In the genomic region with DNA sequence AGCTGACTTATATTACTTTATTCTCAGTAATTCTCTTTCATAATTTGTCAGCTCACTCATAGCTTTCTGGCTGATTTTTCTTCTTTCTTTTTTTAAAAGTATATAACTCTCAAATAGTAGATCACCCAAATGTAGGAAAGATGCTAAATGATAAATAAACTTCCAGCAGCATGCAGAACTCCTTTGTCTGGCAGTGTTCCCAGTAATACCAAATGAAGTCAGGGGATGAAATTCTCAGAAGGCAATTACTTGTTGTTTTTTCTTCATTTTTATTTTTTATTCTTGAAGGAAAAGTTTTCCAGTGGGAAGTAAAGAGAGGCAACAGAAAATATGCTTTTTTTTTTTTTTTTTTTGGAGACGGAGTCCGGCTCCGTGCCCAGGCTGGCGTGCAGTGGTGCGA, we compare ENCODE assay signal across 21 cellular contexts.
A peak's percentile ranks its signal among the peaks of the same experiment; 100 is the strongest.
DNase-seq lines count a peak whose midpoint lies in the region; ATAC-seq and TF ChIP-seq lines count a peak whose summit lies in the region.
"Had no signal": no experiment of that assay in that cellular context is flagged by ENCODE, and none has a peak within 500 bp of the region (broad histone marks: within the 10 kb centered on the region; RNA-seq: fewer than 3 reads in every experiment).

No MANE protein-coding gene starts in this region.

- no peak overlapping the region for H3K4me3 Mint-ChIP-seq in osteocyte (ENCODE audit: unreplicated experiment)
- H3K4me3 Mint-ChIP-seq in stimulated activated naive CD8-positive, alpha-beta T cell treated with anti-CD3 and anti-CD28 coated beads, Interleukin-15, amount 100 ng/mL, for 72 hours = no peak overlapping the region
- H3K4me3 Mint-ChIP-seq: CD4-positive, alpha-beta memory T cell had no signal

- H3K79me2 ChIP-seq in MM.1S (ENCODE audit: low read length) = no peaks in the 10 kb centered on the region

- H3K23ac ChIP-seq in IMR-90 (ENCODE audit: low read depth, low read length) = no peak overlapping the region

- H2AFZ ChIP-seq in IMR-90 (replicated peaks; ENCODE audit: low read length, poor library complexity) (no peak overlapping the region), MM.1S (ENCODE audit: low read length) (no peak overlapping the region)

- no peaks in the 10 kb centered on the region for H3K36me3 ChIP-seq in IMR-90 (ENCODE audit: control insufficient read depth, insufficient read depth, low read length)
- H3K36me3 ChIP-seq in MM.1S (replicated peaks; ENCODE audit: insufficient read depth, low read length) = no peaks in the 10 kb centered on the region

- no peak overlapping the region for H2BK5ac ChIP-seq in IMR-90 (ENCODE audit: low read depth, low read length, poor library complexity, severe bottlenecking)

- H3K79me1 ChIP-seq in IMR-90 (ENCODE audit: low read depth in 1 of 2, low read length in 2 of 2) = no peaks in the 10 kb centered on the region

- H3K27ac Mint-ChIP-seq in osteocyte (ENCODE audit: unreplicated experiment) = peak overlapping the region; percentile 4
- no peak overlapping the region for H3K27ac Mint-ChIP-seq in stimulated activated naive CD8-positive, alpha-beta T cell treated with anti-CD3 and anti-CD28 coated beads, Interleukin-15, amount 100 ng/mL, for 72 hours
- H3K27ac Mint-ChIP-seq: CD4-positive, alpha-beta memory T cell had no signal

- POLR2A ChIA-PET in IMR-90 (lab: Charles Lee; ENCODE audit: unreplicated experiment) = no interaction called here

- no peak overlapping the region for H4K91ac ChIP-seq in IMR-90 (ENCODE audit: insufficient read depth, low read depth, low read length)

- no peak overlapping the region for H2AK5ac ChIP-seq in IMR-90 (ENCODE audit: low read depth, low read length)

- no peak overlapping the region for H3K4ac ChIP-seq in IMR-90 (ENCODE audit: low read depth, low read length)

- no peak overlapping the region for H3K4me2 ChIP-seq in IMR-90 (ENCODE audit: low read depth, low read length)
- no peak overlapping the region for H3K4me2 ChIP-seq in MM.1S (ENCODE audit: low read depth, low read length)
- H3K4me2 ChIP-seq: A549 had no signal

- no peak overlapping the region for H3K18ac ChIP-seq in IMR-90 (ENCODE audit: low read depth, low read length)

- H3K27me3 Mint-ChIP-seq in osteocyte (ENCODE audit: unreplicated experiment) = no peaks in the 10 kb centered on the region
- H3K27me3 Mint-ChIP-seq in stimulated activated naive CD8-positive, alpha-beta T cell treated with anti-CD3 and anti-CD28 coated beads, Interleukin-15, amount 100 ng/mL, for 72 hours = no peaks in the 10 kb centered on the region
- H3K27me3 Mint-ChIP-seq: CD4-positive, alpha-beta memory T cell had no signal

- no peak overlapping the region for H2BK120ac ChIP-seq in IMR-90 (ENCODE audit: low read depth, low read length)

- H3F3A ChIP-seq in MM.1S (ENCODE audit: insufficient read depth, low read length) = no peaks in the 10 kb centered on the region

- intact Hi-C loops in IMR-90 (cut with micrococcal nuclease) = no loop called here

- no peak for TF ChIP-seq POLR2A in IMR-90 (IDR thresholded peaks at IDR 0.05; ENCODE audit: low read depth, low read length)

- H3K27ac ChIP-seq in IMR-90 (ENCODE audit: insufficient read depth, low read length) (no peak overlapping the region), MM.1S (ENCODE audit: low read length) (no peak overlapping the region)
- H3K27ac ChIP-seq: A549 had no signal

- dilution Hi-C loops in IMR-90 (cut with HindIII; ENCODE audit: low sequenced_read_pairs, unreplicated experiment) = no loop called here

- BruUV-seq in IMR-90 (replicated peaks; lab: Mats Ljungman, UMichigan) = no TSS peak

- H3K27me3 ChIP-seq in IMR-90 (ENCODE audit: control insufficient read depth, insufficient read depth, low read length) (no peaks in the 10 kb centered on the region), MM.1S (replicated peaks; ENCODE audit: insufficient read depth, low read length) (no peaks in the 10 kb centered on the region)

- no peak overlapping the region for H3K14ac ChIP-seq in IMR-90 (replicated peaks; ENCODE audit: low read depth, low read length)

- no peak overlapping the region for H2BK15ac ChIP-seq in IMR-90 (ENCODE audit: low read depth, low read length)

- H3K36me3 Mint-ChIP-seq in osteocyte (ENCODE audit: unreplicated experiment) = peaks cover 3% of the 10 kb centered on the region
- H3K36me3 Mint-ChIP-seq: CD4-positive, alpha-beta memory T cell had no signal

- TF ChIP-seq CTCF in IMR-90 (conservative IDR thresholded peaks at IDR 0.05; ENCODE audit: low read depth, low read length) (no peak), astrocyte of the spinal cord (IDR thresholded peaks at IDR 0.05; ENCODE audit: low read depth, low read length) (no peak), fibroblast of mammary gland (conservative IDR thresholded peaks at IDR 0.05; ENCODE audit: control insufficient read depth, insufficient read depth, low read depth, low read length) (no peak), osteocyte (IDR thresholded peaks at IDR 0.05) (no peak), MM.1S (IDR thresholded peaks at IDR 0.05; ENCODE audit: low read length) (no peak)

- no peak overlapping the region for H4K5ac ChIP-seq in IMR-90 (ENCODE audit: low read depth, low read length)

- in situ Hi-C loops in IMR-90 (cut with MboI; ENCODE audit: low sequenced_read_pairs) (no loop called here), astrocyte of the spinal cord (cut with HindIII; ENCODE audit: low sequenced_read_pairs) (no loop called here)

- no peaks in the 10 kb centered on the region for H3K9me1 ChIP-seq in IMR-90 (ENCODE audit: insufficient read depth, low read length)

- H3K4me3 ChIP-seq in IMR-90 (ENCODE audit: insufficient read depth, low read depth, low read length) (no peak overlapping the region), astrocyte of the spinal cord (ENCODE audit: low read depth, low read length) (no peak overlapping the region), fibroblast of mammary gland (ENCODE audit: control insufficient read depth, low read depth, low read length) (no peak overlapping the region), MM.1S (ENCODE audit: low read length) (no peak overlapping the region)
- H3K4me3 ChIP-seq: A549, GM12878 had no signal

- H3K4me1 Mint-ChIP-seq in osteocyte (ENCODE audit: unreplicated experiment) = peaks cover 29% of the 10 kb centered on the region
- H3K4me1 Mint-ChIP-seq in stimulated activated naive CD8-positive, alpha-beta T cell treated with anti-CD3 and anti-CD28 coated beads, Interleukin-15, amount 100 ng/mL, for 72 hours = no peaks in the 10 kb centered on the region
- H3K4me1 Mint-ChIP-seq: CD4-positive, alpha-beta memory T cell had no signal

- ATAC-seq in IMR-90 (ENCODE audit: low read depth) (no peak), HG02798 (IDR thresholded peaks at IDR 0.05; ENCODE audit: poor library complexity, unreplicated experiment) (no peak), HG02981 (IDR thresholded peaks at IDR 0.05; ENCODE audit: unreplicated experiment) (no peak)
- ATAC-seq in stimulated activated naive CD8-positive, alpha-beta T cell treated with anti-CD3 and anti-CD28 coated beads, Interleukin-15, amount 100 ng/mL, for 72 hours = no peak
- ATAC-seq: A549, GM12878, PC-3 had no signal

- no peak overlapping the region for H2AK9ac ChIP-seq in IMR-90 (replicated peaks; ENCODE audit: low read depth, low read length, poor library complexity)

- no peak for TF ChIP-seq RAD21 in IMR-90 (IDR thresholded peaks at IDR 0.05; ENCODE audit: low read length)

- no peak overlapping the region for H2BK20ac ChIP-seq in IMR-90 (ENCODE audit: low read depth, low read length)

- H4K8ac ChIP-seq in IMR-90 (ENCODE audit: low read depth in 2 of 2, low read length in 2 of 2) = no peak overlapping the region

- WGBS in IMR-90 (ENCODE audit: extremely low coverage in 2 of 2, insufficient read length in 1 of 2), 2 experiments = no CpG with 5 or more reads among the region's 5 CpGs

- no peaks in the 10 kb centered on the region for H3K4me1 ChIP-seq in IMR-90 (ENCODE audit: control insufficient read depth, insufficient read depth, low read length)
- H3K4me1 ChIP-seq in MM.1S (ENCODE audit: low read length) = no peaks in the 10 kb centered on the region

- no peaks in the 10 kb centered on the region for H3K9me3 Mint-ChIP-seq in osteocyte (ENCODE audit: unreplicated experiment)
- no peaks in the 10 kb centered on the region for H3K9me3 Mint-ChIP-seq in stimulated activated naive CD8-positive, alpha-beta T cell treated with anti-CD3 and anti-CD28 coated beads, Interleukin-15, amount 100 ng/mL, for 72 hours

- CTCF ChIA-PET in IMR-90 (lab: Yijun Ruan, JAX) = no interaction called here

- no peak overlapping the region for H3K56ac ChIP-seq in IMR-90 (ENCODE audit: extremely low read depth, insufficient read depth, low read length)

- H4K20me1 ChIP-seq in IMR-90 (ENCODE audit: insufficient read depth, low read length) (no peaks in the 10 kb centered on the region), MM.1S (ENCODE audit: insufficient read depth, low read length) (no peaks in the 10 kb centered on the region; the same call in 1 of the 2 replicates)

- H3K9ac ChIP-seq in IMR-90 (ENCODE audit: low read depth, low read length) = no peak overlapping the region
- no peak overlapping the region for H3K9ac ChIP-seq in MM.1S (ENCODE audit: low read length)

- H3K9me3 ChIP-seq in IMR-90 (ENCODE audit: control insufficient read depth, insufficient read depth, low read length) (no peaks in the 10 kb centered on the region), MM.1S (replicated peaks; ENCODE audit: insufficient read depth, low read length) (no peaks in the 10 kb centered on the region)
- H3K9me3 ChIP-seq: A549 had no signal

- no peaks in the 10 kb centered on the region for H3K9me2 ChIP-seq in MM.1S (replicated peaks; ENCODE audit: insufficient read depth, low read length)

- DNase-seq in IMR-90 (peak; percentile 25), astrocyte of the spinal cord (ENCODE audit: low read depth, low spot score) (peak; percentile 23), fibroblast of mammary gland (ENCODE audit: low read depth) (peak; percentile 10), osteocyte (ENCODE audit: extremely low spot score, unreplicated experiment) (no peak), MM.1S (no peak)
- no peak for DNase-seq in stimulated activated naive CD8-positive, alpha-beta T cell treated with anti-CD3 and anti-CD28 coated beads, Interleukin-15, amount 100 ng/mL, for 72 hours
- DNase-seq: Calu3; CD4-positive, alpha-beta memory T cell; EL; HCEC 1CT; NCI-H1105; NCI-H1694 treated with DMSO at 0.1 percent for 48 hours; NCI-H2227 treated with DMSO at 0.1 percent for 48 hours; NCI-H524; NCI-H82; PC-3; RPMI8226 had no signal

TF ChIP-seq in IMR-90, 13 proteins besides CTCF, POLR2A, EP300 and RAD21 (continues in another document):
- no peak for TF ChIP-seq MAZ (IDR thresholded peaks at IDR 0.05; ENCODE audit: borderline replicate concordance, low read depth, low read length)
- no peak for TF ChIP-seq RFX5 (IDR thresholded peaks at IDR 0.05; ENCODE audit: low read depth, low read length)
- TF ChIP-seq, protein P1, sequence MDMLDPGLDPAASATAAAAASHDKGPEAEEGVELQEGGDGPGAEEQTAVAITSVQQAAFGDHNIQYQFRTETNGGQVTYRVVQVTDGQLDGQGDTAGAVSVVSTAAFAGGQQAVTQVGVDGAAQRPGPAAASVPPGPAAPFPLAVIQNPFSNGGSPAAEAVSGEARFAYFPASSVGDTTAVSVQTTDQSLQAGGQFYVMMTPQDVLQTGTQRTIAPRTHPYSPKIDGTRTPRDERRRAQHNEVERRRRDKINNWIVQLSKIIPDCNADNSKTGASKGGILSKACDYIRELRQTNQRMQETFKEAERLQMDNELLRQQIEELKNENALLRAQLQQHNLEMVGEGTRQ (IDR thresholded peaks at IDR 0.05; ENCODE audit: low read depth, low read length) = no peak

Comparison
In these comparisons a context has a peak if more than half of its experiments do, and no peak if none do; other contexts are left out.
1. DNase-seq: peak in IMR-90 (single experiment), astrocyte of the spinal cord (single experiment) and fibroblast of mammary gland (single experiment); none in osteocyte (single experiment), stimulated activated naive CD8-positive, alpha-beta T cell treated with anti-CD3 and anti-CD28 coated beads, Interleukin-15, amount 100 ng/mL, for 72 hours (0 of 2) and MM.1S (single experiment).